In the genomic region with DNA sequence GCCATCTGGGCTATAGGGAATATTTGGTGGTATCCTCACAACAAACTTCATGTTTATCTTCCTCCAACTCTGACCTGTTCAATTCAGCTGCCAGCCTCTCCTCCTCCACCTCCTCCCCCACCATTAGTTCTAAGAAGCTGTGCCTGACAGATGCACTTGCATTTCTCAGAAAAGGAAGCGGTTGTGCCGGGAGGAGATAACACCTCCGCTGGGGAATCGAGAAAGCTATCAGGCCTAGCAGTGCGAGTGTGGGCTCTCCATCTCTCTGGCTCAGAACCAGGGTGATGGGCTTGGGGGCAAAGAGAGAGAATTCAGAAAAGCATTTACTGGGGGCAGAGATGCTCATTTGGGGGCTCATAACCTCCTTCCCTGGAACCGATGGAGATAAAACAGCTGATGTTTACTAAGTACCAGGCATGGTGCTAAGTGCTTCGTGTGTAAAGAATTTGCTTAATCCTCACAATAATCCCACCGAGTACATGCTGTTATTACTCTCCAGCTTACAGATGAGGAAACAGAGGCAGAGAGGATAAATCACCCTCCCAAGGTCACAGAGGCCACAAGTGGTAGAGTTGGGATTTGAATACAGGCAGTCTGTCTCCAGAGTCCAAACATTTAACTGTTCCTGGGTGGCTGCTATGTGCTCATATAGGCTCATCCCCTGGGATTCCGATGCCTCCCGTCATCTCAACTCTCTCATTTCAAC, we compare ENCODE assay signal across 9 cellular contexts. TPM values are rescaled to one million over a fixed set of nuclear protein-coding genes. Genes with fewer than 3 reads are reported as not detected.
A peak's percentile ranks its signal among the peaks of the same experiment; 100 is the strongest.
DNase-seq lines count a peak whose midpoint lies in the region; ATAC-seq and TF ChIP-seq lines count a peak whose summit lies in the region.
"Had no signal": no experiment of that assay in that cellular context is flagged by ENCODE, and none has a peak within 500 bp of the region (broad histone marks: within the 10 kb centered on the region; RNA-seq: fewer than 3 reads in every experiment).

No MANE protein-coding gene starts in this region.

- peak overlapping the region; percentile 43 for H3K4me2 ChIP-seq in Karpas-422 (ENCODE audit: low read depth, low read length, poor library complexity, severe bottlenecking)
- H3K4me2 ChIP-seq: KMS-11 had no signal

- no peaks in the 10 kb centered on the region for H3K36me3 ChIP-seq in Karpas-422 (ENCODE audit: insufficient read depth, low read length)

- no peaks in the 10 kb centered on the region for H4K20me1 ChIP-seq in Karpas-422 (ENCODE audit: insufficient read depth, low read depth, low read length)

- no peaks in the 10 kb centered on the region for H3K9me2 ChIP-seq in Karpas-422 (replicated peaks; ENCODE audit: insufficient read depth, low read length)

- peak; percentile 56 for ATAC-seq in GM18858 (IDR thresholded peaks at IDR 0.05; ENCODE audit: unreplicated experiment)
- peak; percentile 78 for ATAC-seq in sciatic nerve

- DNase-seq in Karpas-422: peak; percentile 59
- DNase-seq in activated CD8-positive, alpha-beta memory T cell treated with anti-CD3 and anti-CD28 coated beads for 48 hours (ENCODE audit: low read depth in 2 of 3, low spot score in 2 of 3): peak; percentile 32 to 42 (median 41)
- peak; percentile 80 for DNase-seq in fibroblast of mammary gland (ENCODE audit: low read depth)
- no peak for DNase-seq in sciatic nerve (ENCODE audit: low spot score)
- DNase-seq in NCI-H128 (lab: John Stamatoyannopoulos, UW; ENCODE audit: unreplicated experiment): no peak
- DNase-seq in ecto neural progenitor cell (ENCODE audit: low spot score): no peak
- DNase-seq in superior temporal gyrus (ENCODE audit: extremely low spot score): no peak

- intact Hi-C loops in sciatic nerve (cut with DNase I): no loop called here

- H3K4me3 ChIP-seq in Karpas-422 (ENCODE audit: low read length): peak overlapping the region; percentile 47
- no peak overlapping the region for H3K4me3 ChIP-seq in fibroblast of mammary gland (ENCODE audit: control insufficient read depth, low read depth, low read length)

- H3K9ac ChIP-seq in Karpas-422 (ENCODE audit: low read length): peak overlapping the region; percentile 59
- H3K9ac ChIP-seq: KMS-11 had no signal

- H3K27me3 ChIP-seq in Karpas-422 (ENCODE audit: low read length): no peaks in the 10 kb centered on the region

- H3K79me2 ChIP-seq in Karpas-422 (ENCODE audit: low read length): peaks cover 64% of the 10 kb centered on the region

- peak overlapping the region; percentile 59 for H3K27ac ChIP-seq in Karpas-422 (ENCODE audit: low read length)
- H3K27ac ChIP-seq: KMS-11 had no signal

- no peaks in the 10 kb centered on the region for H3K9me3 ChIP-seq in Karpas-422 (ENCODE audit: low read length)

- TF ChIP-seq CTCF in fibroblast of mammary gland (conservative IDR thresholded peaks at IDR 0.05; ENCODE audit: control insufficient read depth, insufficient read depth, low read depth, low read length): no peak

- peaks cover 27% of the 10 kb centered on the region for H3K4me1 ChIP-seq in Karpas-422 (ENCODE audit: low read length)

- no peak overlapping the region for H2AFZ ChIP-seq in Karpas-422 (ENCODE audit: low read length)

RNA-seq across cellular contexts. Expression of a gene that starts 38.3 kb away (rescaled TPM):
- not detected in 2 replicates for total RNA-seq in Karpas-422 (2014; rRNA removed; shearing (Covaris generic); ENCODE audit: low replicate concordance)
- 8.3 TPM for total RNA-seq in sciatic nerve

RNA-seq across cellular contexts. Expression of a gene that starts 46.7 kb away (rescaled TPM):
- total RNA-seq in Karpas-422 (2014; rRNA removed; shearing (Covaris generic); ENCODE audit: low replicate concordance): 41.0 and 56.1 TPM in 2 replicates
- 112 TPM for total RNA-seq in sciatic nerve

Comparison
In these comparisons a context has a peak if more than half of its experiments do, and no peak if none do; other contexts are left out.
1. DNase-seq: peak in Karpas-422 (single experiment), activated CD8-positive, alpha-beta memory T cell treated with anti-CD3 and anti-CD28 coated beads for 48 hours (3 of 3) and fibroblast of mammary gland (single experiment); none in sciatic nerve (single experiment), NCI-H128 (single experiment), ecto neural progenitor cell (single experiment) and superior temporal gyrus (single experiment).